8 cellular contexts compared by ENCODE assay signal in genomic region chr11:43825217-43825816, GRCh38. TPM values are rescaled to one million over a fixed set of nuclear protein-coding genes. Genes with fewer than 3 reads are reported as not detected.
DNase-seq lines count a peak whose midpoint lies in the region; ATAC-seq, FAIRE-seq and TF ChIP-seq lines count a peak whose summit lies in the region.

No MANE protein-coding gene starts in this region.

- no peaks in the 10 kb centered on the region for H3K27me3 ChIP-seq in BJ (ENCODE audit: control insufficient read depth, insufficient read depth, low read length)

- no peak for ATAC-seq in HG02763 (IDR thresholded peaks at IDR 0.05; ENCODE audit: unreplicated experiment)

- DNase-seq in BJ (ENCODE audit: low read depth) (no peak), H4 (ENCODE audit: low spot score) (peak; percentile 20), SK-MEL-5 (ENCODE audit: low read depth, low spot score) (peak; percentile 58), glutamatergic neuron (no peak), urothelium cell line (ENCODE audit: low spot score) (peak; percentile 32), ureter (ENCODE audit: low spot score) (no peak)
- no peak for DNase-seq in activated CD4-positive, CD25-positive, alpha-beta regulatory T cell treated with anti-CD3 and anti-CD28 coated beads, Interleukin-2, amount 50 U/mL, for 72 hours

- H3K36me3 ChIP-seq in BJ (ENCODE audit: control insufficient read depth, insufficient read depth, low read length) = no peaks in the 10 kb centered on the region; the same call in 1 of the 2 replicates

- CTCF ChIA-PET in BJ (lab: Yijun Ruan, JAX) = interaction anchor here (0.6 to 3.7 kb wide), 14 partner anchors 9 to 192 kb away, joined by 3 to 53 read pairs (median 4); no protein-coding TSS in a partner anchor

- POLR2A ChIA-PET in BJ (lab: Charles Lee) = no interaction called here

- no peaks in the 10 kb centered on the region for H3K4me1 Mint-ChIP-seq in glutamatergic neuron (ENCODE audit: low read depth, unreplicated experiment)

- TF ChIP-seq CTCF in BJ (IDR thresholded peaks at IDR 0.05; ENCODE audit: insufficient read depth, low read depth, low read length) = peak; percentile 78
- TF ChIP-seq CTCF in glutamatergic neuron (IDR thresholded peaks at IDR 0.05; ENCODE audit: partially characterized antibody, unreplicated experiment) = peak; percentile 74

- no peak overlapping the region for H3K4me3 ChIP-seq in BJ (ENCODE audit: low read depth, low read length)

- no peak overlapping the region for H3K4me3 Mint-ChIP-seq in glutamatergic neuron (ENCODE audit: unreplicated experiment)

- peaks cover 1% of the 10 kb centered on the region for H3K9me3 Mint-ChIP-seq in glutamatergic neuron (ENCODE audit: unreplicated experiment)

- H3K36me3 Mint-ChIP-seq in glutamatergic neuron (ENCODE audit: unreplicated experiment) = no peaks in the 10 kb centered on the region

- no peak for FAIRE-seq in urothelium cell line (lab: Jason Lieb, UNC)

- H3K27ac Mint-ChIP-seq in glutamatergic neuron (ENCODE audit: unreplicated experiment) = no peak overlapping the region

- H3K27me3 Mint-ChIP-seq in glutamatergic neuron (ENCODE audit: unreplicated experiment) = no peaks in the 10 kb centered on the region

- in situ Hi-C loops in SK-MEL-5 (cut with HindIII; ENCODE audit: low pct_unique_long_range_greater_than_20kb, low sequenced_read_pairs) = no loop called here

RNA-seq across cellular contexts. Expression of gene ALKBH3, which starts 55.3 kb away (rescaled TPM):
- polyA plus RNA-seq in BJ (2011; rRNA removed) = 30.2 and 41.4 TPM in 2 replicates
- 12.9 and 13.2 TPM in 2 replicates for polyA minus RNA-seq in BJ (2011; rRNA and poly(A)+ RNA removed)
- total RNA-seq in H4 (2014; rRNA removed; shearing (Covaris generic)) = 71.9 and 76.8 TPM in 2 replicates
- total RNA-seq in SK-MEL-5 (2014; rRNA removed; shearing (Covaris generic)) = 58.0 and 65.6 TPM in 2 replicates
- 35.4 and 38.9 TPM in 2 replicates for polyA plus RNA-seq in SK-MEL-5 (2015; cell fraction: cytosol; rRNA removed)
- polyA plus RNA-seq in SK-MEL-5 (2015; cell fraction: nucleus; rRNA removed) = 27.0 and 28.2 TPM in 2 replicates
- total RNA-seq in glutamatergic neuron (ENCODE audit: unreplicated experiment) = 30.4 TPM
- 39.0 TPM for total RNA-seq in ureter

Comparison
In these comparisons a context has a peak if more than half of its experiments do, and no peak if none do; other contexts are left out.
1. DNase-seq: peak in H4 (single experiment), SK-MEL-5 (single experiment) and urothelium cell line (single experiment); none in BJ (single experiment), glutamatergic neuron (single experiment), ureter (single experiment) and activated CD4-positive, CD25-positive, alpha-beta regulatory T cell treated with anti-CD3 and anti-CD28 coated beads, Interleukin-2, amount 50 U/mL, for 72 hours (single experiment).